ENCODE assay signal across 15 cellular contexts in genomic region chrX:123797543-123798447, GRCh38.
DNase-seq lines count a peak whose midpoint lies in the region; ATAC-seq, FAIRE-seq and TF ChIP-seq lines count a peak whose summit lies in the region.
"Had no signal": no experiment of that assay in that cellular context is flagged by ENCODE, and none has a peak within 500 bp of the region (broad histone marks: within the 10 kb centered on the region; RNA-seq: fewer than 3 reads in every experiment).

No MANE protein-coding gene starts in this region.

- no peak overlapping the region for H3K27ac Mint-ChIP-seq in CD14-positive monocyte
- H3K27ac Mint-ChIP-seq: activated naive CD8-positive, alpha-beta T cell had no signal

- H3K4me1 Mint-ChIP-seq in CD14-positive monocyte = no peaks in the 10 kb centered on the region

- H3K4me3 Mint-ChIP-seq in CD14-positive monocyte = no peak overlapping the region
- H3K4me3 Mint-ChIP-seq: activated naive CD8-positive, alpha-beta T cell had no signal

- H3F3A ChIP-seq in PC-3 (ENCODE audit: low read length, unreplicated experiment) = no peaks in the 10 kb centered on the region

- intact Hi-C loops in PC-3 (cut with micrococcal nuclease) = no loop called here
- intact Hi-C loops in HepG2 (cut with micrococcal nuclease; ENCODE audit: unreplicated experiment) = no loop called here
- intact Hi-C loops in CD14-positive monocyte (cut with micrococcal nuclease) = no loop called here

- H3K79me2 ChIP-seq in PC-3 (ENCODE audit: low read length) = no peaks in the 10 kb centered on the region
- no peaks in the 10 kb centered on the region for H3K79me2 ChIP-seq in HepG2 (ENCODE audit: insufficient read depth, low read length)

- H3K36me3 Mint-ChIP-seq in CD14-positive monocyte = no peaks in the 10 kb centered on the region
- H3K36me3 Mint-ChIP-seq: activated naive CD8-positive, alpha-beta T cell had no signal

- H2AFZ ChIP-seq in PC-3 (ENCODE audit: low read length) (no peak overlapping the region), HepG2 (ENCODE audit: low read length) (no peak overlapping the region)

- CTCF ChIA-PET in A549 (lab: Yijun Ruan, JAX) = no interaction called here
- CTCF ChIA-PET in PC-3 (lab: Charles Lee) = no interaction called here
- CTCF ChIA-PET in HepG2 (lab: Yijun Ruan, JAX; ENCODE audit: low intra/inter-chr PET ratio, low total read pairs) = no interaction called here

- FAIRE-seq in A549 (lab: Jason Lieb, UNC) = no peak
- no peak for FAIRE-seq in HepG2 (lab: Jason Lieb, UNC)
- FAIRE-seq: endometrium had no signal

- no peak for TF ChIP-seq POLR2A in A549 (IDR thresholded peaks at IDR 0.05; ENCODE audit: low read length)
- TF ChIP-seq POLR2A in HepG2 (IDR thresholded peaks at IDR 0.05; ENCODE audit: insufficient read depth in 1 of 2, low read depth in 2 of 2, low read length in 2 of 2) = no peak
- no peak for TF ChIP-seq POLR2A in erythroblast (IDR thresholded peaks at IDR 0.05; ENCODE audit: low read length)

- H3K9me3 Mint-ChIP-seq in CD14-positive monocyte = no peaks in the 10 kb centered on the region

- H3K4me1 ChIP-seq in A549 (peaks cover 26% of the 10 kb centered on the region), PC-3 (ENCODE audit: insufficient read depth, low read length) (peaks cover 14% of the 10 kb centered on the region), HepG2 (ENCODE audit: insufficient read depth, low read length) (peaks cover 37% of the 10 kb centered on the region)

- WGBS in A549 (ENCODE audit: missing lambda C conversion rate) = 82% methylated on average over 8 of the region's 8 CpGs
- 95% methylated on average over 5 of the region's 8 CpGs for WGBS in HepG2 (ENCODE audit: low lambda C conversion rate)

- no peak for TF ChIP-seq RAD21 in A549 (conservative IDR thresholded peaks at IDR 0.05 in 1 of 2, IDR thresholded peaks at IDR 0.05 in 1 of 2)
- no peak for TF ChIP-seq RAD21 in HepG2 (CRISPR knock-in tag; IDR thresholded peaks at IDR 0.05)

- H3K4me3 ChIP-seq in A549 = no peak overlapping the region
- H3K4me3 ChIP-seq in PC-3 (ENCODE audit: low read length) = no peak overlapping the region
- no peak overlapping the region for H3K4me3 ChIP-seq in HepG2 (replicated peaks in 1 of 3; ENCODE audit: insufficient read depth in 1 of 3, low read depth in 2 of 3, low read length in 3 of 3)
- H3K4me3 ChIP-seq: skin epidermis had no signal

- in situ Hi-C loops in HepG2 (cut with HindIII; ENCODE audit: extremely low pct_ligation_motif_present, low pct_unique_long_range_greater_than_20kb) = no loop called here

- ATAC-seq in A549 (peak; percentile 50 to 80; a peak in 3 of 6 replicates), GM18858 (IDR thresholded peaks at IDR 0.05; ENCODE audit: unreplicated experiment) (peak; percentile 33), PC-3 (no peak), HepG2 (peak; percentile 88), GM18502 (IDR thresholded peaks at IDR 0.05; ENCODE audit: poor library complexity, unreplicated experiment) (no peak)

- H3K36me3 ChIP-seq in PC-3 (ENCODE audit: low read depth, low read length) = no peaks in the 10 kb centered on the region
- H3K36me3 ChIP-seq in HepG2 (replicated peaks in 1 of 2; ENCODE audit: control insufficient read depth in 1 of 2, insufficient read depth in 2 of 2, low read length in 2 of 2) = no peaks in the 10 kb centered on the region

- H3K27ac ChIP-seq in A549 = peak overlapping the region; percentile 66 to 85
- H3K27ac ChIP-seq in PC-3 (ENCODE audit: low read length) = no peak overlapping the region
- no peak overlapping the region for H3K27ac ChIP-seq in HepG2 (ENCODE audit: extremely low read length, insufficient read depth, low read length)
- H3K27ac ChIP-seq: skin epidermis had no signal

- H3K27me3 ChIP-seq in PC-3 (ENCODE audit: low read length) (no peaks in the 10 kb centered on the region), HepG2 (ENCODE audit: control insufficient read depth in 1 of 2, insufficient read depth in 2 of 2, low read length in 2 of 2) (no peaks in the 10 kb centered on the region)

- BruUV-seq in PC-3 (replicated peaks; lab: Mats Ljungman, UMichigan) (no TSS peak), HepG2 (replicated peaks; lab: Mats Ljungman, UMichigan) (no TSS peak)

- POLR2A ChIA-PET in A549 (lab: Yijun Ruan, JAX) (interaction anchor here (0.8 kb wide), 1 partner anchor 20 kb away, joined by 3 read pairs; no protein-coding TSS in a partner anchor), PC-3 (lab: Charles Lee; ENCODE audit: unreplicated experiment) (no interaction called here), HepG2 (lab: Yijun Ruan, JAX) (interaction anchor here (0.6 to 1.1 kb wide), 5 partner anchors 17 to 32 kb away, joined by 3 to 5 read pairs (median 3); no protein-coding TSS in a partner anchor)

- H3K9ac ChIP-seq in PC-3 (ENCODE audit: low read length) (no peak overlapping the region), HepG2 (ENCODE audit: insufficient read depth, low read depth, low read length) (no peak overlapping the region)

- H3K4me2 ChIP-seq in A549 = peak overlapping the region; percentile 46
- H3K4me2 ChIP-seq in PC-3 (ENCODE audit: low read length) = no peak overlapping the region
- 0 out of 2 replicates have a peak overlapping the region, but pooled peaks have one; percentile 7 for H3K4me2 ChIP-seq in HepG2 (ENCODE audit: low read depth, low read length)

- no peaks in the 10 kb centered on the region for H3K9me2 ChIP-seq in PC-3 (replicated peaks; ENCODE audit: low read length)

- TF ChIP-seq EP300 in A549 (IDR thresholded peaks at IDR 0.05) = no peak
- peak in 1 of 2 experiments; percentile 25; a peak in 1 of 4 replicates for TF ChIP-seq EP300 in HepG2 (IDR thresholded peaks at IDR 0.05; ENCODE audit: low read depth in 2 of 2, low read length in 2 of 2)
- no peak for TF ChIP-seq EP300 in HepG2 (CRISPR knock-in tag; IDR thresholded peaks at IDR 0.05; ENCODE audit: borderline replicate concordance)

- peak in 1 of 2 experiments; percentile 47 for DNase-seq in A549 (ENCODE audit: low read depth in 1 of 2, low spot score in 1 of 2)
- DNase-seq in PC-3 = peak; percentile 7
- peak; percentile 66 for DNase-seq in HepG2 (ENCODE audit: low spot score)
- no peak for DNase-seq in NCI-H1417 treated with DMSO at 0.1 percent for 48 hours (lab: John Stamatoyannopoulos, UW)
- DNase-seq in erythroblast (lab: John Stamatoyannopoulos, UW) = no peak
- DNase-seq in CD14-positive monocyte (ENCODE audit: low spot score) = no peak
- DNase-seq: cerebellar nuclear complex, mesendoderm, NCI-H2171 treated with DMSO at 0.1 percent for 48 hours, occipital lobe had no signal

- no peaks in the 10 kb centered on the region for H3K27me3 Mint-ChIP-seq in CD14-positive monocyte (ENCODE audit: low read depth in 3 of 3)
- H3K27me3 Mint-ChIP-seq: activated naive CD8-positive, alpha-beta T cell had no signal

- TF ChIP-seq CTCF in A549 (IDR thresholded peaks at IDR 0.05) (no peak), PC-3 (conservative IDR thresholded peaks at IDR 0.05; ENCODE audit: low read depth, low read length) (no peak), HepG2 (CRISPR knock-in tag; IDR thresholded peaks at IDR 0.05) (no peak), CD14-positive monocyte (IDR thresholded peaks at IDR 0.05) (no peak)

- H4K20me1 ChIP-seq in PC-3 (ENCODE audit: low read length) (no peaks in the 10 kb centered on the region), HepG2 (ENCODE audit: insufficient read depth, low read length) (no peaks in the 10 kb centered on the region)

- H3K9me3 ChIP-seq in A549 = no peaks in the 10 kb centered on the region
- no peaks in the 10 kb centered on the region for H3K9me3 ChIP-seq in PC-3 (ENCODE audit: low read length)
- H3K9me3 ChIP-seq in HepG2 (ENCODE audit: low read length) = no peaks in the 10 kb centered on the region

TF ChIP-seq in A549, 52 proteins besides CTCF, POLR2A, EP300 and RAD21:
- TF ChIP-seq EHMT2 (IDR thresholded peaks at IDR 0.05; ENCODE audit: low read depth) (no peak), NFE2L2 (conservative IDR thresholded peaks at IDR 0.05; ENCODE audit: low read length) (no peak), PBX3 (IDR thresholded peaks at IDR 0.05) (no peak), USF2 (IDR thresholded peaks at IDR 0.05) (no peak), RARB (CRISPR knock-in tag; IDR thresholded peaks at IDR 0.05) (no peak)
TF ChIP-seq in A549: peak in this region for 0.

TF ChIP-seq in HepG2, 621 proteins besides CTCF, POLR2A, EP300 and RAD21 (continues in another document):
- TF ChIP-seq RXRB (CRISPR knock-in tag; IDR thresholded peaks at IDR 0.05; ENCODE audit: borderline replicate concordance) = peak; percentile 57
- no peak for TF ChIP-seq RFX1 (IDR thresholded peaks at IDR 0.05)
- TF ChIP-seq ZNF501 (CRISPR knock-in tag; IDR thresholded peaks at IDR 0.05) = no peak
- no peak for TF ChIP-seq ATF7-NPFF (CRISPR knock-in tag; IDR thresholded peaks at IDR 0.05; ENCODE audit: low read depth)
- no peak for TF ChIP-seq SP5 (CRISPR knock-in tag; IDR thresholded peaks at IDR 0.05; ENCODE audit: borderline replicate concordance, low read depth)
- 0 out of 2 replicates have a peak, but pooled peaks have one; percentile 15 for TF ChIP-seq ARID5B (CRISPR knock-in tag; IDR thresholded peaks at IDR 0.05)
- TF ChIP-seq MED1 (CRISPR knock-in tag; IDR thresholded peaks at IDR 0.05) = peak; percentile 39; the same call in 1 of the 2 replicates
- no peak for TF ChIP-seq ZNF138 (CRISPR knock-in tag; IDR thresholded peaks at IDR 0.05; ENCODE audit: low read depth)

Comparison
In these comparisons a context has a peak if more than half of its experiments do, and no peak if none do; other contexts are left out.
1. ATAC-seq: peak in A549 (2 of 2), GM18858 (single experiment) and HepG2 (single experiment); none in PC-3 (single experiment) and GM18502 (single experiment).
2. DNase-seq: peak in PC-3 (single experiment) and HepG2 (single experiment); none in NCI-H1417 treated with DMSO at 0.1 percent for 48 hours (single experiment), erythroblast (0 of 2) and CD14-positive monocyte (single experiment).
3. H3K27ac ChIP-seq: peak in A549 (2 of 2); none in PC-3 (single experiment) and HepG2 (single experiment).
4. Of the 38 proteins assayed by ChIP-seq in both HepG2 and A549: peak only in HepG2: FOSL2; only in A549: none; in both: none; in neither: 36; mixed calls (peak in some experiments, not most) for 1.